30 cellular contexts compared by ENCODE assay signal in genomic region chr13:49053899-49054298, GRCh38.
"Had no signal": no experiment of that assay in that cellular context is flagged by ENCODE, and none has a peak within 500 bp of the region (broad histone marks: within the 10 kb centered on the region; RNA-seq: fewer than 3 reads in every experiment).

No MANE protein-coding gene starts in this region.

- H3K27me3 ChIP-seq: adrenal gland, breast epithelium, cardiac muscle cell, colonic mucosa had no signal

- H3K4me3 ChIP-seq: adrenal gland, breast epithelium, cardiac muscle cell, colonic mucosa had no signal

- H3K36me3 ChIP-seq: adrenal gland, breast epithelium, cardiac muscle cell, colonic mucosa, WERI-Rb-1 had no signal

- H3K4me1 ChIP-seq: adrenal gland, breast epithelium, colonic mucosa had no signal

- DNase-seq: activated CD4-positive, alpha-beta memory T cell treated with anti-CD3 and anti-CD28 coated beads for 36 hours; activated CD4-positive, alpha-beta T cell treated with anti-CD3 and anti-CD28 coated beads for 36 hours; activated CD4-positive, alpha-beta T cell treated with anti-CD3 and anti-CD28 coated beads, Interleukin-2, amount 10 ng/mL, durations not matched to agents 24 days and 14 days; activated CD4-positive, CD25-positive, alpha-beta regulatory T cell; activated CD4-positive, CD25-positive, alpha-beta regulatory T cell treated with anti-CD3 and anti-CD28 coated beads, Interleukin-2, amount 50 U/mL, for 72 hours; activated CD8-positive, alpha-beta memory T cell treated with anti-CD3 and anti-CD28 coated beads, Interleukin-2, amount 10 ng/mL, durations not matched to agents 7 days and 5 days; activated CD8-positive, alpha-beta memory T cell treated with anti-CD3 and anti-CD28 coated beads, Interleukin-2, amount 50 U/mL, for 4 hours; activated CD8-positive, alpha-beta T cell treated with anti-CD3 and anti-CD28 coated beads, Interleukin-2, amount 10 ng/mL, durations not matched to agents 7 days and 5 days; activated effector memory CD4-positive, alpha-beta T cell treated with anti-CD3 and anti-CD28 coated beads, Interleukin-2, amount 50 U/mL, for 16 hours; activated naive CD4-positive, alpha-beta T cell treated with anti-CD3 and anti-CD28 coated beads for 36 hours; activated naive CD8-positive, alpha-beta T cell treated with anti-CD3 and anti-CD28 coated beads for 36 hours; activated naive CD8-positive, alpha-beta T cell treated with anti-CD3 and anti-CD28 coated beads, Interleukin-2, amount 50 U/mL, for 24 hours; activated T-cell treated with anti-CD3 and anti-CD28 coated beads, Interleukin-2, amount 50 U/mL, for 1 hour; activated T-cell treated with anti-CD3 and anti-CD28 coated beads, Interleukin-2, amount 50 U/mL, for 48 hours; adrenal gland; amygdala; aorta; central memory CD4-positive, alpha-beta T cell; cerebellar nuclear complex; colonic mucosa; effector memory CD4-positive, alpha-beta T cell; endodermal cell; head of caudate nucleus; T-helper 1 cell; T-helper 17 cell; T1000; WERI-Rb-1 had no signal

- H3K9me3 ChIP-seq: adrenal gland, breast epithelium, colonic mucosa had no signal

- ATAC-seq: activated CD4-positive, alpha-beta T cell treated with anti-CD3 and anti-CD28 coated beads for 36 hours; activated CD8-positive, alpha-beta memory T cell treated with anti-CD3 and anti-CD28 coated beads, Interleukin-2, amount 10 ng/mL, durations not matched to agents 7 days and 5 days; activated CD8-positive, alpha-beta T cell treated with anti-CD3 and anti-CD28 coated beads, Interleukin-2, amount 10 ng/mL, durations not matched to agents 7 days and 5 days; activated naive CD8-positive, alpha-beta T cell treated with anti-CD3 and anti-CD28 coated beads, Interleukin-2, amount 50 U/mL, for 24 hours; T-helper 17 cell had no signal

- FAIRE-seq: frontal cortex had no signal

- H3K27ac ChIP-seq: adrenal gland, breast epithelium, cardiac muscle cell, colonic mucosa, WERI-Rb-1 had no signal
